1 cellular context compared by ENCODE assay signal in the genomic region with DNA sequence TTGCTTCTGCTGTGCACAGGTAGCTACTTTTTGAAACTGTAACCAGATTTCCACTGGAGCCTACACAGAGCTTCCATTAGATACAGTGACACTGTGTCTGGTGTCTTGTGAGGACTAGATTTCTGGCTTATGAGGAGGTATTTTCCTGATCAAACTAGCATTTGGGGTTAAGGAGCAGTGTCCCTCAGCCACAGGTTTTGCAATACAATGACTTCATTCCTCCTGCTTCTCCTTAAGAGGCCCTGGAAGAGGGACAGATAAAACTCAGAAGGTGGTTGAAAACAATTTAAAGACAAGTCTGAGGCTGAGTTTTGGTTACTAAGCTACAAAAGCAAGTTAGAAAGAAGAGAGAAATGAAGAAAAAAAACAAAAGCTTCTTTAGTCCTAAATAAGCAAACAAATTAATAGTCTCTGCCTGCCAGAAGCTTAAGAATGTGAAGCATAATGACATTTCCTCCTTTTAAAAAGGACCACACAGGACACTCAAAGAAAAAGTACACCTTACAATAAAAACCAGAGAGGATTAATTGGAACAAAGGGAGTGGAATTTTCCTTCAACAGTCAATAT.
TF ChIP-seq lines count a peak whose summit lies in the region.

No MANE protein-coding gene starts in this region.

TF ChIP-seq in H1, 55 proteins besides CTCF, POLR2A, EP300 and RAD21:
- TF ChIP-seq ZNF274 (IDR thresholded peaks at IDR 0.05; ENCODE audit: borderline replicate concordance, extremely low read depth, low read length) (no peak), KDM4A (IDR thresholded peaks at IDR 0.05; ENCODE audit: low read depth, low read length, severe bottlenecking) (no peak), GTF2F1 (IDR thresholded peaks at IDR 0.05; ENCODE audit: borderline replicate concordance, low read depth, low read length) (no peak), CEBPB (IDR thresholded peaks at IDR 0.05; ENCODE audit: low read depth, low read length) (peak; percentile 64; the same call in 1 of the 2 replicates)
TF ChIP-seq in H1: peak in this region for 1.
